In genomic region chr5:78644129-78644528, GRCh38 we compare ENCODE assay signal across 20 cellular contexts. TPM values are rescaled to one million over a fixed set of nuclear protein-coding genes. Genes with fewer than 3 reads are reported as not detected.
A peak's percentile ranks its signal among the peaks of the same experiment; 100 is the strongest.
DNase-seq lines count a peak whose midpoint lies in the region; ATAC-seq, FAIRE-seq and TF ChIP-seq lines count a peak whose summit lies in the region.
"Had no signal": no experiment of that assay in that cellular context is flagged by ENCODE, and none has a peak within 500 bp of the region (broad histone marks: within the 10 kb centered on the region; RNA-seq: fewer than 3 reads in every experiment).

No MANE protein-coding gene starts in this region.

- TF ChIP-seq CTCF in HepG2 (CRISPR knock-in tag; IDR thresholded peaks at IDR 0.05) (no peak), right lobe of liver (IDR thresholded peaks at IDR 0.05) (no peak), SU-DHL-6 (IDR thresholded peaks at IDR 0.05; ENCODE audit: insufficient read depth, low read length, poor library complexity, severe bottlenecking) (no peak), neural crest cell (conservative IDR thresholded peaks at IDR 0.05) (no peak), A673 (conservative IDR thresholded peaks at IDR 0.05; ENCODE audit: low read depth, low read length) (no peak)

- ATAC-seq in HepG2, result no peak
- ATAC-seq in right lobe of liver, result no peak
- ATAC-seq in GM19467 (IDR thresholded peaks at IDR 0.05; ENCODE audit: unreplicated experiment), result no peak
- ATAC-seq: A549, PC-3 had no signal

- TF ChIP-seq RAD21 in HepG2 (CRISPR knock-in tag; IDR thresholded peaks at IDR 0.05), result no peak

- in situ Hi-C loops in HepG2 (cut with HindIII; ENCODE audit: extremely low pct_ligation_motif_present, low pct_unique_long_range_greater_than_20kb), result no loop called here

- no peak overlapping the region for H3K27ac Mint-ChIP-seq in neural crest cell (ENCODE audit: unreplicated experiment)
- H3K27ac Mint-ChIP-seq: CD4-positive, CD25-positive, alpha-beta regulatory T cell had no signal

- WGBS in HepG2 (ENCODE audit: low lambda C conversion rate), result 98% methylated on average over 3 of the region's 3 CpGs
- 64% methylated on average over 3 of the region's 3 CpGs for WGBS in right lobe of liver (ENCODE audit: insufficient coverage, low coverage, low lambda C conversion rate, missing lambda C conversion rate)

- peaks cover 5% of the 10 kb centered on the region for H3K27me3 Mint-ChIP-seq in neural crest cell (ENCODE audit: low read depth)

- peaks cover 81% of the 10 kb centered on the region for H3K4me1 ChIP-seq in HepG2 (ENCODE audit: insufficient read depth, low read length)
- peaks cover 0 to 12% (median 2%) of the 10 kb centered on the region in 4 donors for H3K4me1 ChIP-seq in right lobe of liver
- H3K4me1 ChIP-seq in A673 (ENCODE audit: insufficient read depth, low read length, poor library complexity, severe bottlenecking), result peaks cover 11% of the 10 kb centered on the region

- CTCF ChIA-PET in HepG2 (lab: Yijun Ruan, JAX; ENCODE audit: low intra/inter-chr PET ratio, low total read pairs) (no interaction called here), A673 (lab: Charles Lee) (no interaction called here)

- H2AFZ ChIP-seq in HepG2 (ENCODE audit: low read length) (no peak overlapping the region), SU-DHL-6 (ENCODE audit: low read depth, low read length, severe bottlenecking) (no peak overlapping the region)

- intact Hi-C loops in HepG2 (cut with micrococcal nuclease; ENCODE audit: unreplicated experiment) (loop anchor here (5.0 to 10.0 kb wide), 4 partner anchors 42 to 341 kb away; partner anchors contain the start of gene ARSB), right lobe of liver (cut with DNase I) (no loop called here), A673 (cut with micrococcal nuclease; ENCODE audit: unreplicated experiment) (no loop called here)

- no peak overlapping the region for H3K4me3 ChIP-seq in HepG2 (replicated peaks in 1 of 3; ENCODE audit: insufficient read depth in 1 of 3, low read depth in 2 of 3, low read length in 3 of 3)
- no peak overlapping the region for H3K4me3 ChIP-seq in right lobe of liver
- no peak overlapping the region for H3K4me3 ChIP-seq in SU-DHL-6 (ENCODE audit: insufficient read depth, low read length, poor library complexity, severe bottlenecking)
- no peak overlapping the region for H3K4me3 ChIP-seq in A673 (ENCODE audit: low read depth, low read length, poor library complexity, severe bottlenecking)
- H3K4me3 ChIP-seq: A549, SK-N-MC had no signal

- H3K9ac ChIP-seq in HepG2 (ENCODE audit: insufficient read depth, low read depth, low read length) (no peak overlapping the region), SU-DHL-6 (ENCODE audit: low read length) (no peak overlapping the region)

- BruUV-seq in HepG2 (replicated peaks; lab: Mats Ljungman, UMichigan) (no TSS peak), A673 (replicated peaks; lab: Mats Ljungman, UMichigan) (no TSS peak)

- H3K9me3 ChIP-seq in HepG2 (ENCODE audit: low read length) (no peaks in the 10 kb centered on the region), right lobe of liver (no peaks in the 10 kb centered on the region), SU-DHL-6 (ENCODE audit: insufficient read depth, low read length) (no peaks in the 10 kb centered on the region), A673 (ENCODE audit: low read depth, low read length, poor library complexity, severe bottlenecking) (no peaks in the 10 kb centered on the region)
- H3K9me3 ChIP-seq: A549 had no signal

- H3K4me1 Mint-ChIP-seq in neural crest cell, result peaks cover 49% of the 10 kb centered on the region

- DNase-seq in HepG2 (ENCODE audit: low spot score) (no peak), right lobe of liver (no peak), neural crest cell (ENCODE audit: low read depth, low spot score) (no peak), NCI-H1694 (lab: John Stamatoyannopoulos, UW) (no peak), A673 (ENCODE audit: low spot score) (no peak)
- DNase-seq: CD4-positive, CD25-positive, alpha-beta regulatory T cell; COR-L47; DMS79; NCI-H1694 treated with DMSO at 0.1 percent for 48 hours; NCI-H2081 treated with DMSO at 0.1 percent for 48 hours; NCI-H2171 treated with DMSO at 0.1 percent for 48 hours; NCI-H526; PC-3; SHP77 had no signal

- H4K20me1 ChIP-seq in HepG2 (ENCODE audit: insufficient read depth, low read length) (no peaks in the 10 kb centered on the region; the same call in 1 of the 2 replicates), SU-DHL-6 (ENCODE audit: low read depth, low read length) (no peaks in the 10 kb centered on the region; the same call in 1 of the 2 replicates)

- H3K36me3 ChIP-seq in HepG2 (replicated peaks in 1 of 2; ENCODE audit: control insufficient read depth in 1 of 2, insufficient read depth in 2 of 2, low read length in 2 of 2) (0 out of 5 replicates have a peak, but pooled peaks cover 0 to under 1% of the 10 kb centered on the region in 2 experiments), right lobe of liver (no peaks in the 10 kb centered on the region), SU-DHL-6 (ENCODE audit: low read length) (peaks cover 18% of the 10 kb centered on the region), A673 (ENCODE audit: insufficient read depth, low read length, poor library complexity, severe bottlenecking) (no peaks in the 10 kb centered on the region)

- peaks cover 66% of the 10 kb centered on the region for H3K79me2 ChIP-seq in HepG2 (ENCODE audit: insufficient read depth, low read length)
- H3K79me2 ChIP-seq in SU-DHL-6 (ENCODE audit: insufficient read depth, low read length), result peaks cover 93% of the 10 kb centered on the region

- no peaks in the 10 kb centered on the region for H3K9me3 Mint-ChIP-seq in neural crest cell

- no peak overlapping the region for H3K4me2 ChIP-seq in HepG2 (ENCODE audit: low read depth, low read length)
- no peak overlapping the region for H3K4me2 ChIP-seq in SU-DHL-6 (ENCODE audit: low read depth, low read length, poor library complexity, severe bottlenecking)

- no peaks in the 10 kb centered on the region for H3K27me3 ChIP-seq in HepG2 (ENCODE audit: control insufficient read depth in 1 of 2, insufficient read depth in 2 of 2, low read length in 2 of 2)
- peaks cover 0 to 5% of the 10 kb centered on the region in 2 donors for H3K27me3 ChIP-seq in right lobe of liver
- H3K27me3 ChIP-seq in SU-DHL-6 (ENCODE audit: low read length), result no peaks in the 10 kb centered on the region
- H3K27me3 ChIP-seq in A673 (replicated peaks; ENCODE audit: insufficient read depth, low read depth, low read length, poor library complexity), result no peaks in the 10 kb centered on the region

- H3K27ac ChIP-seq in HepG2 (ENCODE audit: extremely low read length, insufficient read depth, low read length) (no peak overlapping the region), right lobe of liver (no peak overlapping the region), SU-DHL-6 (ENCODE audit: low read depth, low read length) (peak overlapping the region; percentile 2; the same call in 1 of the 2 replicates), A673 (ENCODE audit: low read depth, low read length, poor library complexity, severe bottlenecking) (no peak overlapping the region)
- H3K27ac ChIP-seq: SK-N-MC had no signal

- FAIRE-seq in HepG2 (lab: Jason Lieb, UNC), result no peak
- FAIRE-seq: A549, H54, HTR-8/SVneo had no signal

- no peaks in the 10 kb centered on the region for H3K9me2 ChIP-seq in SU-DHL-6 (replicated peaks; ENCODE audit: insufficient read depth, low read length)

- no peak for TF ChIP-seq EP300 in HepG2 (IDR thresholded peaks at IDR 0.05; ENCODE audit: low read depth in 2 of 2, low read length in 2 of 2)
- TF ChIP-seq EP300 in HepG2 (CRISPR knock-in tag; IDR thresholded peaks at IDR 0.05; ENCODE audit: borderline replicate concordance), result no peak

- H3K4me3 Mint-ChIP-seq in neural crest cell, result peak overlapping the region; percentile 32
- H3K4me3 Mint-ChIP-seq: CD4-positive, CD25-positive, alpha-beta regulatory T cell had no signal

- POLR2A ChIA-PET in HepG2 (lab: Yijun Ruan, JAX) (no interaction called here), A673 (lab: Charles Lee; ENCODE audit: low non-redundant PET) (no interaction called here)

- H3F3A ChIP-seq in SU-DHL-6 (ENCODE audit: insufficient read depth), result 0 out of 2 replicates have a peak, but pooled peaks cover 4% of the 10 kb centered on the region

- peaks cover 6% of the 10 kb centered on the region for H3K36me3 Mint-ChIP-seq in neural crest cell (ENCODE audit: low read depth)
- H3K36me3 Mint-ChIP-seq: CD4-positive, CD25-positive, alpha-beta regulatory T cell had no signal

- no peak for TF ChIP-seq POLR2A in HepG2 (IDR thresholded peaks at IDR 0.05; ENCODE audit: insufficient read depth in 1 of 2, low read depth in 2 of 2, low read length in 2 of 2)
- TF ChIP-seq POLR2A in right lobe of liver (IDR thresholded peaks at IDR 0.05), result no peak

RNA-seq across cellular contexts. Expression of gene LHFPL2, which starts 4.4 kb away (rescaled TPM):
- total RNA-seq in HepG2 (2016; rRNA removed; fragmentation: Illumina TruSeq; extraction: Trizol) (20.0 TPM in 2 replicates), right lobe of liver (10 to 100 TPM in 1 of 6 experiments, 1 to 10 TPM in 5; 2.6 to 11.8 (median 4.3) TPM), neural crest cell (14.4 and 15.0 TPM in 2 replicates), A673 (2021) (6.2 and 7.3 TPM in 2 replicates)
- 9.3 and 10.4 TPM in 2 replicates for total RNA-seq in HepG2 (2016; cell fraction: cytosol; rRNA removed; fragmentation: Illumina TruSeq; extraction: Trizol; ENCODE audit: low read depth)
- 18.6 and 20.5 TPM in 2 replicates for total RNA-seq in HepG2 (2016; cell fraction: insoluble cytoplasmic fraction; rRNA removed; fragmentation: Illumina TruSeq; extraction: Trizol)
- total RNA-seq in HepG2 (2016; cell fraction: membrane; rRNA removed; fragmentation: Illumina TruSeq; extraction: Trizol), result 15.5 and 16.5 TPM in 2 replicates
- total RNA-seq in HepG2 (2016; cell fraction: nucleus; rRNA removed; fragmentation: Illumina TruSeq; extraction: Trizol), result 29.5 and 30.3 TPM in 2 replicates
- polyA plus RNA-seq in HepG2 (2011; rRNA removed), result 6.0 and 6.3 TPM in 2 replicates
- polyA plus RNA-seq in HepG2 (2011; cell fraction: cytosol; rRNA removed), result 4.6 and 6.5 TPM in 2 replicates
- polyA plus RNA-seq in HepG2 (2011; cell fraction: nucleus; rRNA removed), result 8.6 and 9.9 TPM in 2 replicates
- polyA plus RNA-seq in HepG2 (2012), result 9.2 and 12.5 TPM in 2 replicates
- polyA plus RNA-seq in HepG2 (2016; cell fraction: cytosol; fragmentation: Illumina TruSeq; extraction: Trizol; ENCODE audit: low read depth), result 1.4 and 1.7 TPM in 2 replicates
- 12.6 and 13.6 TPM in 2 replicates for polyA plus RNA-seq in HepG2 (2016; cell fraction: insoluble cytoplasmic fraction; fragmentation: Illumina TruSeq; extraction: Trizol; ENCODE audit: low read depth)
- polyA plus RNA-seq in HepG2 (2016; cell fraction: membrane; fragmentation: Illumina TruSeq; extraction: Trizol; ENCODE audit: low read depth), result 5.8 and 5.9 TPM in 2 replicates
- 26.4 and 29.4 TPM in 2 replicates for polyA plus RNA-seq in HepG2 (2016; cell fraction: nucleus; fragmentation: Illumina TruSeq; extraction: Trizol; ENCODE audit: insufficient read depth, low read depth)
- 9.6 and 24.5 TPM in 2 replicates for polyA minus RNA-seq in HepG2 (2011; rRNA and poly(A)+ RNA removed; ENCODE audit: low replicate concordance)
- 13.1 and 14.4 TPM in 2 replicates for polyA minus RNA-seq in HepG2 (2011; cell fraction: cytosol; rRNA and poly(A)+ RNA removed)
- polyA minus RNA-seq in HepG2 (2011; cell fraction: nucleus; rRNA and poly(A)+ RNA removed), result 23.7 and 26.4 TPM in 2 replicates
